24 cellular contexts compared by ENCODE assay signal in genomic region chr3:144415492-144415891, GRCh38.
DNase-seq lines count a peak whose midpoint lies in the region; ATAC-seq and TF ChIP-seq lines count a peak whose summit lies in the region.
"Had no signal": no experiment of that assay in that cellular context is flagged by ENCODE, and none has a peak within 500 bp of the region (broad histone marks: within the 10 kb centered on the region; RNA-seq: fewer than 3 reads in every experiment).

No MANE protein-coding gene starts in this region.

- no peaks in the 10 kb centered on the region for H3K9me2 ChIP-seq in hepatocyte (replicated peaks; ENCODE audit: insufficient read depth)

- CTCF ChIA-PET in activated CD8-positive, alpha-beta T cell treated with anti-CD3 and anti-CD28 coated beads for 36 hours (lab: Charles Lee): no interaction called here

- peaks cover 52% of the 10 kb centered on the region for H3K4me1 ChIP-seq in OCI-LY3 (ENCODE audit: low read length)
- H3K4me1 ChIP-seq in hepatocyte (ENCODE audit: insufficient read depth): no peaks in the 10 kb centered on the region
- H3K4me1 ChIP-seq: Peyer's patch had no signal

- H3K27me3 Mint-ChIP-seq in activated CD8-positive, alpha-beta T cell treated with anti-CD3 and anti-CD28 coated beads for 36 hours: no peaks in the 10 kb centered on the region
- H3K27me3 Mint-ChIP-seq: stimulated activated naive CD8-positive, alpha-beta T cell treated with anti-CD3 and anti-CD28 coated beads, Interleukin-15, amount 100 ng/mL, for 72 hours had no signal

- ATAC-seq in GM18858 (IDR thresholded peaks at IDR 0.05; ENCODE audit: unreplicated experiment) (peak; percentile 56), HG02981 (IDR thresholded peaks at IDR 0.05; ENCODE audit: unreplicated experiment) (peak; percentile 40)
- ATAC-seq in activated CD8-positive, alpha-beta T cell treated with anti-CD3 and anti-CD28 coated beads for 36 hours: no peak
- ATAC-seq: activated CD4-positive, CD25-positive, alpha-beta regulatory T cell treated with anti-CD3 and anti-CD28 coated beads, Interleukin-2, amount 50 U/mL, for 24 hours; activated T-cell treated with anti-CD3 and anti-CD28 coated beads, Interleukin-2, amount 50 U/mL, for 4 hours; left cardiac atrium; stimulated activated naive CD8-positive, alpha-beta T cell treated with anti-CD3 and anti-CD28 coated beads, Interleukin-15, amount 100 ng/mL, for 72 hours had no signal

- peak overlapping the region; percentile 61 for H3K4me2 ChIP-seq in OCI-LY3 (ENCODE audit: low read length)
- no peak overlapping the region for H3K4me2 ChIP-seq in hepatocyte

- peak overlapping the region; percentile 18 for H3K9ac ChIP-seq in OCI-LY3 (ENCODE audit: low read length)

- H3K4me3 Mint-ChIP-seq in activated CD8-positive, alpha-beta T cell treated with anti-CD3 and anti-CD28 coated beads for 36 hours: no peak overlapping the region
- H3K4me3 Mint-ChIP-seq: activated naive CD4-positive, alpha-beta T cell treated with anti-CD3 and anti-CD28 coated beads for 36 hours; activated T-cell treated with anti-CD3 and anti-CD28 coated beads, Interleukin-2, amount 50 U/mL, for 4 hours; CD4-positive, alpha-beta T cell; nephron; stimulated activated naive CD8-positive, alpha-beta T cell treated with anti-CD3 and anti-CD28 coated beads, Interleukin-15, amount 100 ng/mL, for 72 hours; type B pancreatic cell had no signal

- H3K4me1 Mint-ChIP-seq in activated CD8-positive, alpha-beta T cell treated with anti-CD3 and anti-CD28 coated beads for 36 hours (ENCODE audit: low read depth): no peaks in the 10 kb centered on the region
- H3K4me1 Mint-ChIP-seq: stimulated activated naive CD8-positive, alpha-beta T cell treated with anti-CD3 and anti-CD28 coated beads, Interleukin-15, amount 100 ng/mL, for 72 hours had no signal

- H3K27ac Mint-ChIP-seq in activated CD8-positive, alpha-beta T cell treated with anti-CD3 and anti-CD28 coated beads for 36 hours: no peak overlapping the region
- H3K27ac Mint-ChIP-seq: activated naive CD4-positive, alpha-beta T cell treated with anti-CD3 and anti-CD28 coated beads for 36 hours; CD4-positive, alpha-beta T cell; nephron; stimulated activated naive CD8-positive, alpha-beta T cell treated with anti-CD3 and anti-CD28 coated beads, Interleukin-15, amount 100 ng/mL, for 72 hours; type B pancreatic cell had no signal

- H4K20me1 ChIP-seq in OCI-LY3 (ENCODE audit: insufficient read depth, low read length): no peaks in the 10 kb centered on the region
- no peaks in the 10 kb centered on the region for H4K20me1 ChIP-seq in hepatocyte (ENCODE audit: insufficient read depth, poor library complexity, severe bottlenecking)

- H2AFZ ChIP-seq in OCI-LY3 (ENCODE audit: low read depth, low read length) (no peak overlapping the region), hepatocyte (no peak overlapping the region)

- H3K79me2 ChIP-seq in OCI-LY3 (ENCODE audit: low read length): no peaks in the 10 kb centered on the region
- H3K79me2 ChIP-seq in hepatocyte: no peaks in the 10 kb centered on the region

- H3K36me3 Mint-ChIP-seq in activated CD8-positive, alpha-beta T cell treated with anti-CD3 and anti-CD28 coated beads for 36 hours (ENCODE audit: low read depth): no peaks in the 10 kb centered on the region
- H3K36me3 Mint-ChIP-seq: type B pancreatic cell had no signal

- H3K9me3 ChIP-seq in OCI-LY3 (ENCODE audit: insufficient read depth, low read length) (no peaks in the 10 kb centered on the region), hepatocyte (ENCODE audit: low read depth) (no peaks in the 10 kb centered on the region)
- H3K9me3 ChIP-seq: MG63, Peyer's patch had no signal

- no peak for TF ChIP-seq CTCF in OCI-LY3 (IDR thresholded peaks at IDR 0.05; ENCODE audit: low read depth, low read length)
- TF ChIP-seq CTCF in hepatocyte (IDR thresholded peaks at IDR 0.05; ENCODE audit: poor library complexity): no peak
- no peak for TF ChIP-seq CTCF in activated CD8-positive, alpha-beta T cell treated with anti-CD3 and anti-CD28 coated beads for 36 hours (IDR thresholded peaks at IDR 0.05)

- POLR2A ChIA-PET in activated CD8-positive, alpha-beta T cell treated with anti-CD3 and anti-CD28 coated beads for 36 hours (lab: Charles Lee): no interaction called here

- intact Hi-C loops in activated CD8-positive, alpha-beta T cell treated with anti-CD3 and anti-CD28 coated beads for 36 hours (cut with micrococcal nuclease): no loop called here

- peak; percentile 51 for DNase-seq in DMS 273 treated with DMSO at 0.1 percent for 48 hours (lab: John Stamatoyannopoulos, UW)
- DNase-seq in hepatocyte (ENCODE audit: low spot score): no peak
- no peak for DNase-seq in HCEC 1CT
- no peak for DNase-seq in DMS114 treated with DMSO at 0.1 percent for 48 hours (lab: John Stamatoyannopoulos, UW; ENCODE audit: unreplicated experiment)
- no peak for DNase-seq in activated CD8-positive, alpha-beta T cell treated with anti-CD3 and anti-CD28 coated beads for 36 hours
- DNase-seq: activated naive CD4-positive, alpha-beta T cell treated with anti-CD3 and anti-CD28 coated beads for 36 hours; activated T-cell treated with anti-CD3 and anti-CD28 coated beads, Interleukin-2, amount 50 U/mL, for 4 hours; CD4-positive, alpha-beta T cell; left cardiac atrium; MG63; NCI-H2029; NCI-H526 treated with DMSO at 0.1 percent for 48 hours; Peyer's patch; stimulated activated CD4-positive, alpha-beta T cell treated with anti-CD3 and anti-CD28 coated beads, Interleukin-2, amount 100 ng/mL, for 48 hours; stimulated activated naive CD8-positive, alpha-beta T cell treated with anti-CD3 and anti-CD28 coated beads, Interleukin-15, amount 100 ng/mL, for 72 hours had no signal

- H3K4me3 ChIP-seq in OCI-LY3 (ENCODE audit: low read length) (peak overlapping the region; percentile 37), hepatocyte (no peak overlapping the region)
- H3K4me3 ChIP-seq: MG63, Peyer's patch, SK-N-MC, skin epidermis had no signal

- H3K9me3 Mint-ChIP-seq in activated CD8-positive, alpha-beta T cell treated with anti-CD3 and anti-CD28 coated beads for 36 hours: peaks cover 5% of the 10 kb centered on the region
- H3K9me3 Mint-ChIP-seq: activated naive CD4-positive, alpha-beta T cell treated with anti-CD3 and anti-CD28 coated beads for 36 hours; nephron had no signal

- H3K27ac ChIP-seq in OCI-LY3 (ENCODE audit: low read length) (peak overlapping the region; percentile 76), hepatocyte (no peak overlapping the region)
- H3K27ac ChIP-seq: HL-60, Peyer's patch, SK-N-MC, skin epidermis had no signal

- peaks cover 3% of the 10 kb centered on the region for H3K36me3 ChIP-seq in OCI-LY3 (replicated peaks; ENCODE audit: low read depth, low read length)
- H3K36me3 ChIP-seq in hepatocyte (replicated peaks; ENCODE audit: insufficient read depth, low read depth): no peaks in the 10 kb centered on the region
- H3K36me3 ChIP-seq: MG63, Peyer's patch had no signal

- WGBS in hepatocyte (ENCODE audit: low lambda C conversion rate, missing lambda C conversion rate): 42% methylated on average over 1 of the region's 1 CpG

- H3K27me3 ChIP-seq in OCI-LY3 (ENCODE audit: low read depth, low read length) (no peaks in the 10 kb centered on the region), hepatocyte (no peaks in the 10 kb centered on the region)
- H3K27me3 ChIP-seq: MG63, Peyer's patch had no signal
